13 cellular contexts compared by ENCODE assay signal in the genomic region with DNA sequence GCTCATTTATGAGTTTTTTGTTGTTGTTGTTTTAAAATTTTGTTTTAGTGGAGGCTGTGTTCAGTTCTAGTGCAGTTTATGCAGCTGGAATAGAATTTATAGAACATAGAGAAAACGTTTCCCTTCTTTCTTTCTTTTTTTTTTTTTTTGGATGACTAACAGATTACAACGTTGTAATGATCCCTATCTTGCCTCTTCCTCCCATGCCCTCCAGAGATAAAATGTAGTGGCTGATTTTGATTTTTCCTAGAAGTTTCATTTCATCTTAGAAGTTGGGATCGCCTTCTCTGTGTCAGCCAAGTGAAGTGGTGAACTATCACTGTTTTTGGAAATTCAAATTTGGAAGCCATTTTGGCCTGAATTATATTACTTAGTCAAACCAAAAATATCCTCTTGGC.
A peak's percentile ranks its signal among the peaks of the same experiment; 100 is the strongest.
DNase-seq lines count a peak whose midpoint lies in the region; ATAC-seq, FAIRE-seq and TF ChIP-seq lines count a peak whose summit lies in the region.
"Had no signal": no experiment of that assay in that cellular context is flagged by ENCODE, and none has a peak within 500 bp of the region (broad histone marks: within the 10 kb centered on the region; RNA-seq: fewer than 3 reads in every experiment).

No MANE protein-coding gene starts in this region.

- DNase-seq in HepG2 (ENCODE audit: low spot score) (no peak), fibroblast of lung (ENCODE audit: low read depth in 2 of 2) (no peak), gastrocnemius medialis (no peak), NCI-H2081 (lab: John Stamatoyannopoulos, UW) (no peak), NCI-H1436 (lab: John Stamatoyannopoulos, UW) (no peak), body of pancreas (no peak)
- DNase-seq: activated effector memory CD4-positive, alpha-beta T cell treated with Interleukin-2 at 50 U/mL for 16 hours; NCI-H146; stimulated activated CD4-positive, alpha-beta T cell treated with anti-CD3 and anti-CD28 coated beads, Interleukin-15, amount 100 ng/mL, for 24 hours had no signal

- H3K9ac ChIP-seq in liver (ENCODE audit: low read depth in 1 of 2, low read length in 2 of 2) (no peak overlapping the region), HepG2 (ENCODE audit: insufficient read depth, low read depth, low read length) (no peak overlapping the region), fibroblast of lung (ENCODE audit: insufficient read depth, low read length) (no peak overlapping the region)

- TF ChIP-seq POLR2A in HepG2 (IDR thresholded peaks at IDR 0.05; ENCODE audit: insufficient read depth in 1 of 2, low read depth in 2 of 2, low read length in 2 of 2) (no peak), gastrocnemius medialis (IDR thresholded peaks at IDR 0.05) (no peak), body of pancreas (IDR thresholded peaks at IDR 0.05) (no peak)

- in situ Hi-C loops in HepG2 (cut with HindIII; ENCODE audit: extremely low pct_ligation_motif_present, low pct_unique_long_range_greater_than_20kb) (no loop called here), gastrocnemius medialis (cut with MboI; ENCODE audit: low sequenced_read_pairs in 4 of 4) (no loop called here)

- TF ChIP-seq CTCF in liver (IDR thresholded peaks at IDR 0.05; ENCODE audit: low read depth, low read length, missing input control) (no peak), HepG2 (CRISPR knock-in tag; IDR thresholded peaks at IDR 0.05) (no peak), fibroblast of lung (conservative IDR thresholded peaks at IDR 0.05 in 1 of 2, IDR thresholded peaks at IDR 0.05 in 1 of 2; ENCODE audit: low read depth in 1 of 2, low read length in 2 of 2) (no peak), gastrocnemius medialis (IDR thresholded peaks at IDR 0.05 in 4 of 5, conservative IDR thresholded peaks at IDR 0.05 in 1 of 5) (no peak), body of pancreas (IDR thresholded peaks at IDR 0.05) (no peak)

- ATAC-seq in HepG2 (no peak), gastrocnemius medialis (no peak), GM19035 (IDR thresholded peaks at IDR 0.05; ENCODE audit: unreplicated experiment) (no peak), body of pancreas (no peak)
- ATAC-seq: SK-N-SH treated with all-trans-retinoic acid at 6 μM for 48 hours had no signal

- CTCF ChIA-PET in HepG2 (lab: Yijun Ruan, JAX; ENCODE audit: low intra/inter-chr PET ratio, low total read pairs), result no interaction called here

- H3K4me3 ChIP-seq in liver (ENCODE audit: low read depth in 1 of 3, low read length in 3 of 3) (no peak overlapping the region), HepG2 (replicated peaks in 1 of 3; ENCODE audit: insufficient read depth in 1 of 3, low read depth in 2 of 3, low read length in 3 of 3) (no peak overlapping the region), fibroblast of lung (replicated peaks in 1 of 4; ENCODE audit: control extremely low read depth in 1 of 4, insufficient read depth in 1 of 4, low read depth in 3 of 4, low read length in 4 of 4) (peak overlapping the region in 1 of 4 experiments; percentile 32), gastrocnemius medialis (no peak overlapping the region), body of pancreas (no peak overlapping the region)

- intact Hi-C loops in HepG2 (cut with micrococcal nuclease; ENCODE audit: unreplicated experiment), result no loop called here
- intact Hi-C loops in gastrocnemius medialis (cut with DNase I; ENCODE audit: low total_unique reads), result no loop called here
- intact Hi-C loops in body of pancreas (cut with DNase I), result no loop called here

- TF ChIP-seq EP300 in HepG2 (IDR thresholded peaks at IDR 0.05; ENCODE audit: low read depth in 2 of 2, low read length in 2 of 2) (no peak), HepG2 (CRISPR knock-in tag; IDR thresholded peaks at IDR 0.05; ENCODE audit: borderline replicate concordance) (no peak)

- H3K4me1 ChIP-seq in liver (ENCODE audit: control insufficient read depth in 4 of 4, insufficient read depth in 4 of 4, low read length in 3 of 4) (no peaks in the 10 kb centered on the region), HepG2 (ENCODE audit: insufficient read depth, low read length) (no peaks in the 10 kb centered on the region), fibroblast of lung (ENCODE audit: control insufficient read depth, extremely low read depth, insufficient read depth, low read length) (peaks cover 7% of the 10 kb centered on the region), gastrocnemius medialis (peaks cover 3 to 6% of the 10 kb centered on the region in 2 donors), body of pancreas (no peaks in the 10 kb centered on the region)

- TF ChIP-seq RAD21 in liver (IDR thresholded peaks at IDR 0.05) (no peak), HepG2 (CRISPR knock-in tag; IDR thresholded peaks at IDR 0.05) (no peak)

- H3K79me2 ChIP-seq in HepG2 (ENCODE audit: insufficient read depth, low read length) (no peaks in the 10 kb centered on the region), fibroblast of lung (ENCODE audit: control insufficient read depth, insufficient read depth, low read length) (no peaks in the 10 kb centered on the region)

- H3K4me2 ChIP-seq in HepG2 (ENCODE audit: low read depth, low read length) (no peak overlapping the region), fibroblast of lung (ENCODE audit: extremely low read depth, insufficient read depth, low read length) (peak overlapping the region; percentile 42)

- FAIRE-seq in HepG2 (lab: Jason Lieb, UNC), result no peak
- FAIRE-seq: GM19239 had no signal

- H3K9me3 ChIP-seq in liver (ENCODE audit: control insufficient read depth in 4 of 4, low read length in 3 of 4) (no peaks in the 10 kb centered on the region), HepG2 (ENCODE audit: low read length) (peaks cover 25% of the 10 kb centered on the region), fibroblast of lung (ENCODE audit: control insufficient read depth, insufficient read depth, low read depth, low read length) (no peaks in the 10 kb centered on the region), gastrocnemius medialis (no peaks in the 10 kb centered on the region), body of pancreas (no peaks in the 10 kb centered on the region)

- no peaks in the 10 kb centered on the region for H4K20me1 ChIP-seq in HepG2 (ENCODE audit: insufficient read depth, low read length)
- no peaks in the 10 kb centered on the region for H4K20me1 ChIP-seq in fibroblast of lung (ENCODE audit: control insufficient read depth, extremely low read depth, insufficient read depth, low read length)

- WGBS in liver, result 51% methylated on average over 3 of the region's 3 CpGs
- WGBS in HepG2 (ENCODE audit: low lambda C conversion rate), result 0% methylated on average over 3 of the region's 3 CpGs
- WGBS in body of pancreas, 2 donors, result 38 to 41% methylated on average over 3 of the region's 3 CpGs

- H3K27ac ChIP-seq in liver (ENCODE audit: low read depth in 1 of 2, low read length in 2 of 2), result peak overlapping the region; percentile 13 to 78
- no peak overlapping the region for H3K27ac ChIP-seq in HepG2 (ENCODE audit: extremely low read length, insufficient read depth, low read length)
- no peak overlapping the region for H3K27ac ChIP-seq in fibroblast of lung (ENCODE audit: insufficient read depth, low read length)
- peak overlapping the region; percentile 59 to 76 (median 74) for H3K27ac ChIP-seq in gastrocnemius medialis
- no peak overlapping the region for H3K27ac ChIP-seq in body of pancreas

- H3K36me3 ChIP-seq in liver (ENCODE audit: control insufficient read depth in 4 of 4, insufficient read depth in 3 of 4, low read depth in 1 of 4, low read length in 3 of 4), result no peaks in the 10 kb centered on the region
- H3K36me3 ChIP-seq in HepG2 (replicated peaks in 1 of 2; ENCODE audit: control insufficient read depth in 1 of 2, insufficient read depth in 2 of 2, low read length in 2 of 2), result no peaks in the 10 kb centered on the region
- H3K36me3 ChIP-seq in fibroblast of lung (ENCODE audit: control insufficient read depth, insufficient read depth, low read length), result no peaks in the 10 kb centered on the region
- no peaks in the 10 kb centered on the region for H3K36me3 ChIP-seq in gastrocnemius medialis
- no peaks in the 10 kb centered on the region for H3K36me3 ChIP-seq in body of pancreas (replicated peaks in 1 of 2; ENCODE audit: insufficient read depth in 1 of 2, low read depth in 2 of 2)

- no peak overlapping the region for H2AFZ ChIP-seq in HepG2 (ENCODE audit: low read length)
- H2AFZ ChIP-seq in fibroblast of lung (ENCODE audit: low read length), result no peak overlapping the region

- POLR2A ChIA-PET in HepG2 (lab: Yijun Ruan, JAX), result no interaction called here

- no peaks in the 10 kb centered on the region for H3K27me3 ChIP-seq in liver (ENCODE audit: control insufficient read depth in 4 of 4, insufficient read depth in 4 of 4, low read length in 3 of 4)
- H3K27me3 ChIP-seq in HepG2 (ENCODE audit: control insufficient read depth in 1 of 2, insufficient read depth in 2 of 2, low read length in 2 of 2), result no peaks in the 10 kb centered on the region; a peak in 1 of 5 replicates
- no peaks in the 10 kb centered on the region for H3K27me3 ChIP-seq in fibroblast of lung (ENCODE audit: control insufficient read depth, insufficient read depth, low read length)
- no peaks in the 10 kb centered on the region for H3K27me3 ChIP-seq in gastrocnemius medialis
- no peaks in the 10 kb centered on the region for H3K27me3 ChIP-seq in body of pancreas

- no TSS peak for BruUV-seq in HepG2 (replicated peaks; lab: Mats Ljungman, UMichigan)

TF ChIP-seq in liver, 16 proteins besides CTCF, POLR2A, EP300 and RAD21 (continues in another document):
- TF ChIP-seq FOXA1 (IDR thresholded peaks at IDR 0.05) (no peak), SP1 (IDR thresholded peaks at IDR 0.05) (no peak), GABPA (IDR thresholded peaks at IDR 0.05 in 1 of 2, conservative IDR thresholded peaks at IDR 0.05 in 1 of 2) (no peak)

TF ChIP-seq in HepG2, 621 proteins besides CTCF, POLR2A, EP300 and RAD21 (continues in another document):
- TF ChIP-seq TBX2 (CRISPR knock-in tag; IDR thresholded peaks at IDR 0.05; ENCODE audit: borderline replicate concordance) (no peak), ZFP90 (CRISPR knock-in tag; IDR thresholded peaks at IDR 0.05; ENCODE audit: borderline replicate concordance) (no peak), MAFF (IDR thresholded peaks at IDR 0.05; ENCODE audit: low read depth, low read length) (no peak), ZNF670 (CRISPR knock-in tag; IDR thresholded peaks at IDR 0.05; ENCODE audit: borderline replicate concordance) (no peak), ZNF101 (CRISPR knock-in tag; IDR thresholded peaks at IDR 0.05; ENCODE audit: borderline replicate concordance, low read depth) (no peak)

Comparison
In these comparisons a context has a peak if more than half of its experiments do, and no peak if none do; other contexts are left out.
1. H3K27ac ChIP-seq: peak in liver (2 of 2) and gastrocnemius medialis (4 of 4); none in HepG2 (single experiment), fibroblast of lung (single experiment) and body of pancreas (0 of 4).